In the genomic region with DNA sequence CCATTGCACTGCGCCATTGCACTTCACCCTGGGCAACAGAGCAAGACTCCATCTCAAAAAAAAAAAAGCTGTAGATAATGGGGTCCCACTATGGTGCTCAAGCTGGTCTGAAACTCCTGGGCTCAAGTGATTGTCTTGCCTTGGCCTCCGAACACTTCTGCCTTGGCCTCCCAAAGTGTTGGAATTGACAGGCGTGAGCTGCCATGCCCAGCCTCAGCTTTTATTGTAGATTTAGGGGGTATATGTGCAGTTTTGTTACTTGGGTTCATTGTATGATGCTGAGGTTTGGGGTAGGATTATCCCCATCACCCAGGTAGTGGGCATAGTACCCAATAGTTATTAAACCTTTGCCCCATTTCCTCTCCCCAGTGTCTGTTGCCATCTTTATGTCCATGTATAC, we compare ENCODE assay signal across 1 cellular context.
A peak's percentile ranks its signal among the peaks of the same experiment; 100 is the strongest.
TF ChIP-seq lines count a peak whose summit lies in the region.

No MANE protein-coding gene starts in this region.

TF ChIP-seq in HepG2, 621 proteins besides CTCF, POLR2A, EP300 and RAD21:
- peak; percentile 87 for TF ChIP-seq RBM22 (optimal IDR thresholded peaks at IDR 0.05; ENCODE audit: low read length)
- TF ChIP-seq ZC3H13 (CRISPR knock-in tag; IDR thresholded peaks at IDR 0.05), result 0 out of 2 replicates have a peak, but pooled peaks have one; percentile 55
- no peak for TF ChIP-seq ZSCAN12 (CRISPR knock-in tag; IDR thresholded peaks at IDR 0.05)
- 0 out of 2 replicates have a peak, but pooled peaks have one; percentile 24 for TF ChIP-seq ZNF121 (CRISPR knock-in tag; IDR thresholded peaks at IDR 0.05)
- TF ChIP-seq, protein P1, sequence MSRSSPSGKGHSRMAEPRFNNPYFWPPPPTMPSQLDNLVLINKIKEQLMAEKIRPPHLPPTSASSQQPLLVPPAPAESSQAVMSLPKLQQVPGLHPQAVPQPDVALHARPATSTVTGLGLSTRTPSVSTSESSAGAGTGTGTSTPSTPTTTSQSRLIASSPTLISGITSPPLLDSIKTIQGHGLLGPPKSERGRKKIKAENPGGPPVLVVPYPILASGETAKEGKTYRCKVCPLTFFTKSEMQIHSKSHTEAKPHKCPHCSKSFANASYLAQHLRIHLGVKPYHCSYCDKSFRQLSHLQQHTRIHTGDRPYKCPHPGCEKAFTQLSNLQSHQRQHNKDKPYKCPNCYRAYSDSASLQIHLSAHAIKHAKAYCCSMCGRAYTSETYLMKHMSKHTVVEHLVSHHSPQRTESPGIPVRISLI (CRISPR knock-in tag; IDR thresholded peaks at IDR 0.05; ENCODE audit: borderline replicate concordance), result 0 out of 2 replicates have a peak, but pooled peaks have one; percentile 8
- TF ChIP-seq ZNF792 (CRISPR knock-in tag; IDR thresholded peaks at IDR 0.05), result no peak
- TF ChIP-seq POLR2AphosphoS5 (IDR thresholded peaks at IDR 0.05; ENCODE audit: low read depth, low read length), result peak; percentile 34; the same call in 1 of the 2 replicates
- peak; percentile 51 for TF ChIP-seq RBFOX2 (IDR thresholded peaks at IDR 0.05; ENCODE audit: low read depth, low read length)
- TF ChIP-seq, protein P2, sequence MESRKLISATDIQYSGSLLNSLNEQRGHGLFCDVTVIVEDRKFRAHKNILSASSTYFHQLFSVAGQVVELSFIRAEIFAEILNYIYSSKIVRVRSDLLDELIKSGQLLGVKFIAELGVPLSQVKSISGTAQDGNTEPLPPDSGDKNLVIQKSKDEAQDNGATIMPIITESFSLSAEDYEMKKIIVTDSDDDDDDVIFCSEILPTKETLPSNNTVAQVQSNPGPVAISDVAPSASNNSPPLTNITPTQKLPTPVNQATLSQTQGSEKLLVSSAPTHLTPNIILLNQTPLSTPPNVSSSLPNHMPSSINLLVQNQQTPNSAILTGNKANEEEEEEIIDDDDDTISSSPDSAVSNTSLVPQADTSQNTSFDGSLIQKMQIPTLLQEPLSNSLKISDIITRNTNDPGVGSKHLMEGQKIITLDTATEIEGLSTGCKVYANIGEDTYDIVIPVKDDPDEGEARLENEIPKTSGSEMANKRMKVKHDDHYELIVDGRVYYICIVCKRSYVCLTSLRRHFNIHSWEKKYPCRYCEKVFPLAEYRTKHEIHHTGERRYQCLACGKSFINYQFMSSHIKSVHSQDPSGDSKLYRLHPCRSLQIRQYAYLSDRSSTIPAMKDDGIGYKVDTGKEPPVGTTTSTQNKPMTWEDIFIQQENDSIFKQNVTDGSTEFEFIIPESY (CRISPR knock-in tag; IDR thresholded peaks at IDR 0.05), result 0 out of 2 replicates have a peak, but pooled peaks have one; percentile 29
- TF ChIP-seq GFI1 (CRISPR knock-in tag; IDR thresholded peaks at IDR 0.05; ENCODE audit: borderline replicate concordance), result no peak
